25 cellular contexts compared by ENCODE assay signal in the genomic region with DNA sequence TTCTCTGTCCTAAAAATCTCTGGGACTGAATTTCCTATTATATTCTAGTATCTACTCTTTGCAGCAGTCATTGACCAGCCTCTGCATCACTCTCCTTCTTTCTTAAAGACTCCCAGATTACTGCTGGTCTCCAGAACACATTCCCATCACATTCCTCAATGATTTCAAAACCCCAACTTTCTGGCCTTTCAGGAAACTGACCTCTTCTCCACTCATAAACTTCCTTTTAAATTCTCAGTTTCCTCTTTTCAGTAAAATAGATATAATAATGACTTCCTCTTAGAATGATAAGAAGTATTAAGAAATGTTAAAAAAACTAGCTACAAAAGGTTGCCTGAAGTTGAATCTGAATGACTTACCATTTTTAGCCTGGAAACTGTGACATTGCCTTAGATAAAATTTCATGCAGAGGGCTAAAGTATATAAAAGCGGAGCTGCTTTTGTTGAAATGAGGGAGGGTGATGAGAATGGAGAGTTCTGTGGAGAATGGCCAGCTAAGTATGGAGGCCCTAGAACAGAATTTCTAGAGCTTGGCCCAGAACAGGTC.
"Had no signal": no experiment of that assay in that cellular context is flagged by ENCODE, and none has a peak within 500 bp of the region (broad histone marks: within the 10 kb centered on the region; RNA-seq: fewer than 3 reads in every experiment).

No MANE protein-coding gene starts in this region.

- H3K4me1 ChIP-seq: esophagus muscularis mucosa, foreskin keratinocyte, testis, upper lobe of left lung had no signal

- H3K4me1 Mint-ChIP-seq: stimulated activated memory B cell treated with anti-CD40 and anti-IgM and Interleukin-4, amounts not matched to agents 10 μg/mL and 1 μg/mL and 100 μg/mL, for 72 hours had no signal

- H3K9me3 Mint-ChIP-seq: activated naive CD4-positive, alpha-beta T cell treated with anti-CD3 and anti-CD28 coated beads, Interleukin-2, amount 50 U/mL, for 72 hours; activated T-helper 1 cell treated with anti-CD3 and anti-CD28 coated beads, Interleukin-12 subunit alpha, Interleukin-12 subunit beta, Interleukin-2, Interleukin-4 antibody, amounts not matched to agents 30 ng/mL and 10 ng/mL and 1 ng/mL, durations not matched to agents 14 hours and 24 hours and 36 hours; dendritic cell treated with granulocyte-macrophage colony-stimulating factor and Interleukin-4, amounts not matched to agents 40 ng/mL and 50 ng/mL, for 4 days; nephron progenitor cell; stimulated activated memory B cell treated with anti-CD40 and anti-IgM and Interleukin-4, amounts not matched to agents 10 μg/mL and 1 μg/mL and 100 μg/mL, for 72 hours had no signal

- H3K36me3 Mint-ChIP-seq: activated naive CD4-positive, alpha-beta T cell treated with anti-CD3 and anti-CD28 coated beads, Interleukin-2, amount 50 U/mL, for 72 hours; stimulated activated memory B cell treated with anti-CD40 and anti-IgM and Interleukin-4, amounts not matched to agents 10 μg/mL and 1 μg/mL and 100 μg/mL, for 72 hours had no signal

- H3K9me3 ChIP-seq: esophagus muscularis mucosa, testis, upper lobe of left lung had no signal

- H3K27me3 ChIP-seq: esophagus muscularis mucosa, testis, upper lobe of left lung had no signal

- H3K27ac ChIP-seq: cardiac muscle cell, esophagus muscularis mucosa, foreskin keratinocyte, testis, upper lobe of left lung, VCaP had no signal

- H3K36me3 ChIP-seq: cardiac muscle cell, esophagus muscularis mucosa, upper lobe of left lung had no signal

- H3K27ac Mint-ChIP-seq: activated naive CD4-positive, alpha-beta T cell treated with anti-CD3 and anti-CD28 coated beads, Interleukin-2, amount 50 U/mL, for 72 hours; activated T-helper 1 cell treated with anti-CD3 and anti-CD28 coated beads, Interleukin-12 subunit alpha, Interleukin-12 subunit beta, Interleukin-2, Interleukin-4 antibody, amounts not matched to agents 30 ng/mL and 10 ng/mL and 1 ng/mL, durations not matched to agents 14 hours and 24 hours and 36 hours; dendritic cell treated with granulocyte-macrophage colony-stimulating factor and Interleukin-4, amounts not matched to agents 40 ng/mL and 50 ng/mL, for 4 days; nephron progenitor cell; progenitor cell of endocrine pancreas; stimulated activated memory B cell treated with anti-CD40 and anti-IgM and Interleukin-4, amounts not matched to agents 10 μg/mL and 1 μg/mL and 100 μg/mL, for 72 hours had no signal

- DNase-seq: activated CD4-positive, alpha-beta T cell treated with anti-CD3 and anti-CD28 coated beads for 1 hour; activated CD4-positive, alpha-beta T cell treated with anti-CD3 and anti-CD28 coated beads, Interleukin-2, amount 50 U/mL, for 4 hours; activated gamma-delta T cell treated with Interleukin-2 at 50 U/mL for 16 hours; amniotic stem cell; effector CD8-positive, alpha-beta T cell; foreskin keratinocyte; hippocampal formation; left colon; nephron progenitor cell; occipital lobe; right cardiac atrium; stimulated activated CD4-positive, alpha-beta T cell treated with anti-CD3 and anti-CD28 coated beads, Interleukin-4, amount 100 ng/mL, for 4 hours; T-helper 1 cell; T-helper 9 cell; testis; upper lobe of left lung had no signal

- H3K27me3 Mint-ChIP-seq: progenitor cell of endocrine pancreas had no signal

- ATAC-seq: activated naive CD4-positive, alpha-beta T cell treated with anti-CD3 and anti-CD28 coated beads, Interleukin-2, amount 50 U/mL, for 72 hours; foreskin keratinocyte; left colon; right cardiac atrium; stimulated activated memory B cell treated with anti-CD40 and anti-IgM and Interleukin-4, amounts not matched to agents 10 μg/mL and 1 μg/mL and 100 μg/mL, for 72 hours had no signal

- H3K4me3 ChIP-seq: cardiac muscle cell, esophagus muscularis mucosa, lung, testis, upper lobe of left lung had no signal

- H3K4me3 Mint-ChIP-seq: activated T-helper 1 cell treated with anti-CD3 and anti-CD28 coated beads, Interleukin-12 subunit alpha, Interleukin-12 subunit beta, Interleukin-2, Interleukin-4 antibody, amounts not matched to agents 30 ng/mL and 10 ng/mL and 1 ng/mL, durations not matched to agents 14 hours and 24 hours and 36 hours; dendritic cell treated with granulocyte-macrophage colony-stimulating factor and Interleukin-4, amounts not matched to agents 40 ng/mL and 50 ng/mL, for 4 days; nephron progenitor cell; stimulated activated memory B cell treated with anti-CD40 and anti-IgM and Interleukin-4, amounts not matched to agents 10 μg/mL and 1 μg/mL and 100 μg/mL, for 72 hours had no signal
